Comparison of ENCODE assay signal across 1 cellular context in the genomic region with DNA sequence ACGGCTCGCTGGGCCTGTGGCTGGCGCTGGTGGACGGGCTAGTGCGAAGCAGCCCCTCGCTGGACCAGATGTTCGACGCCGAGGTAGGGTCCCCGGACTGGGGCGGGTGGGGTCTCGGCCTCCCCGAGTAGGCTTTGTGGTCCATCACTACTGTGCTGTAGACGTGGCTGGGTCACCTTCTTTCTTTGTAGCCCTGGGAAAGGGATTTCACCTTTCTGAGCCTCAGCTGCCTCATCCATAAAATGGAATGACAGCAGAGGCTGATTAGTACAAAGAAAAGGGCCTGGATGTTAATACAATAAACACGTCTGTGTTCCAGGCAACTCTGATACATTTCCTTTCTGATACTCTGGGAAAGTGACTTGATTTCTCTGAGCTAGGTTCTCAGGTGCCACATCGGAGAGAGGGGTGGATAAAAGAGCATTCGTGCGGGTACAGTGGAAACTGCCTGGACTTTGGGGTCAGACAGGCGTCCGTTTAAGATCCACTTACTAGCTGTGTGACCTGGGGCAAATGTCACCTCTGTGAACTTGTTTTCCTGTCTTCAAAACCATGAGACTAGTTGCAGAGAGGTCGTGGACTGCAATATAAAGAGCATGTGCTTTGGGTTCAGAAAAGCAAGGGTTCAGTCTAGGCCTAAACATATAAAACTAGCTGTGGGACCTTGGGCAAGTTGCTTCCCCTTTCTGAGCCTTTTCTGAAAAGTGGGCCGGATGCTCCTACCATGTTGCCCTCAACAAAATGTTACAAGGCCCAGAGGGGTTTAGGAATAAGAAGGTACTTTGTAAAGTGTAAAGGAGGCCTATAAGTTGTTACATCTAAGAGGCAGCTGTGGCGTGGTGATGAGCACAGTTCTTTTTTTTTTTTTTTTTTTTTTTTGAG.
TF ChIP-seq lines count a peak whose summit lies in the region.

No MANE protein-coding gene starts in this region.

TF ChIP-seq in K562, 482 proteins besides CTCF, POLR2A, EP300 and RAD21:
- TF ChIP-seq, protein P1, sequence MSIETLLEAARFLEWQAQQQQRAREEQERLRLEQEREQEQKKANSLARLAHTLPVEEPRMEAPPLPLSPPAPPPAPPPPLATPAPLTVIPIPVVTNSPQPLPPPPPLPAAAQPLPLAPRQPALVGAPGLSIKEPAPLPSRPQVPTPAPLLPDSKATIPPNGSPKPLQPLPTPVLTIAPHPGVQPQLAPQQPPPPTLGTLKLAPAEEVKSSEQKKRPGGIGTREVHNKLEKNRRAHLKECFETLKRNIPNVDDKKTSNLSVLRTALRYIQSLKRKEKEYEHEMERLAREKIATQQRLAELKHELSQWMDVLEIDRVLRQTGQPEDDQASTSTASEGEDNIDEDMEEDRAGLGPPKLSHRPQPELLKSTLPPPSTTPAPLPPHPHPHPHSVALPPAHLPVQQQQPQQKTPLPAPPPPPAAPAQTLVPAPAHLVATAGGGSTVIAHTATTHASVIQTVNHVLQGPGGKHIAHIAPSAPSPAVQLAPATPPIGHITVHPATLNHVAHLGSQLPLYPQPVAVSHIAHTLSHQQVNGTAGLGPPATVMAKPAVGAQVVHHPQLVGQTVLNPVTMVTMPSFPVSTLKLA (conservative IDR thresholded peaks at IDR 0.05): peak; percentile 26 to 30; a peak in 1 of 4 replicates
- TF ChIP-seq BMI1 (IDR thresholded peaks at IDR 0.05; ENCODE audit: low read length) (no peak), ZNF354B (CRISPR knock-in tag; IDR thresholded peaks at IDR 0.05) (no peak), HDAC2 (IDR thresholded peaks at IDR 0.05) (0 out of 2 replicates have a peak, but pooled peaks have one; percentile 61), ZNF384 (IDR thresholded peaks at IDR 0.05; ENCODE audit: low read depth, low read length) (0 out of 2 replicates have a peak, but pooled peaks have one; percentile 15), ZFP36 (IDR thresholded peaks at IDR 0.05; ENCODE audit: low read depth, low read length, partially characterized antibody) (peak; percentile 29), ZBTB1 (CRISPR knock-in tag; IDR thresholded peaks at IDR 0.05; ENCODE audit: borderline replicate concordance, low read depth) (peak; percentile 62; the same call in 1 of the 2 replicates), ESRRA (IDR thresholded peaks at IDR 0.05; ENCODE audit: borderline replicate concordance, low read depth) (0 out of 2 replicates have a peak, but pooled peaks have one; percentile 7)
- TF ChIP-seq, protein P2, sequence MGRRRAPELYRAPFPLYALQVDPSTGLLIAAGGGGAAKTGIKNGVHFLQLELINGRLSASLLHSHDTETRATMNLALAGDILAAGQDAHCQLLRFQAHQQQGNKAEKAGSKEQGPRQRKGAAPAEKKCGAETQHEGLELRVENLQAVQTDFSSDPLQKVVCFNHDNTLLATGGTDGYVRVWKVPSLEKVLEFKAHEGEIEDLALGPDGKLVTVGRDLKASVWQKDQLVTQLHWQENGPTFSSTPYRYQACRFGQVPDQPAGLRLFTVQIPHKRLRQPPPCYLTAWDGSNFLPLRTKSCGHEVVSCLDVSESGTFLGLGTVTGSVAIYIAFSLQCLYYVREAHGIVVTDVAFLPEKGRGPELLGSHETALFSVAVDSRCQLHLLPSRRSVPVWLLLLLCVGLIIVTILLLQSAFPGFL (CRISPR knock-in tag; IDR thresholded peaks at IDR 0.05): 0 out of 2 replicates have a peak, but pooled peaks have one; percentile 40
- TF ChIP-seq, protein P3, sequence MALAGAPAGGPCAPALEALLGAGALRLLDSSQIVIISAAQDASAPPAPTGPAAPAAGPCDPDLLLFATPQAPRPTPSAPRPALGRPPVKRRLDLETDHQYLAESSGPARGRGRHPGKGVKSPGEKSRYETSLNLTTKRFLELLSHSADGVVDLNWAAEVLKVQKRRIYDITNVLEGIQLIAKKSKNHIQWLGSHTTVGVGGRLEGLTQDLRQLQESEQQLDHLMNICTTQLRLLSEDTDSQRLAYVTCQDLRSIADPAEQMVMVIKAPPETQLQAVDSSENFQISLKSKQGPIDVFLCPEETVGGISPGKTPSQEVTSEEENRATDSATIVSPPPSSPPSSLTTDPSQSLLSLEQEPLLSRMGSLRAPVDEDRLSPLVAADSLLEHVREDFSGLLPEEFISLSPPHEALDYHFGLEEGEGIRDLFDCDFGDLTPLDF (CRISPR knock-in tag; IDR thresholded peaks at IDR 0.05): 0 out of 2 replicates have a peak, but pooled peaks have one; percentile 39
TF ChIP-seq in K562: peak in this region for 8.
